In the genomic region with DNA sequence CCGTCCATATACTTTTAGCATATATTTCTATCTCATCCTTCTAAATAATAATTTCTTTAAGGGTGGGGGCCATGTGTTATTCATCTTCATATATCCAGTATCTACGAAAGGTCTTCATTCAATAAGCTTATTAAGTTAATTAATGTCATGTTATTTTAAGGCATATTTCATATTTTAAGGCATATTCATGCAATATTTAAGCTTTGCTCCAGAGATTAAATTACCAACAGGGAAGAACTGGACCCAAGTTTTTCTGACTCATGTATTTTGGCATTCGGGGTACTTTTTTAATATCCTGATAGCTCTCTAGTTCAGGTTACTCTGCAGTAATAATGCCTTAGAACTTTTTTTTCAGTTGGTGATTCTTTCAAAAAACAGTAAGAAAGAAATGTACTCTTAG, we compare ENCODE assay signal across 10 cellular contexts. TPM values are rescaled to one million over a fixed set of nuclear protein-coding genes. Genes with fewer than 3 reads are reported as not detected.
DNase-seq lines count a peak whose midpoint lies in the region; ATAC-seq and TF ChIP-seq lines count a peak whose summit lies in the region.
"Had no signal": no experiment of that assay in that cellular context is flagged by ENCODE, and none has a peak within 500 bp of the region (broad histone marks: within the 10 kb centered on the region; RNA-seq: fewer than 3 reads in every experiment).

No MANE protein-coding gene starts in this region.

- DNase-seq in iris pigment epithelial cell (ENCODE audit: low read depth) (peak; percentile 58), ascending aorta (ENCODE audit: low spot score in 2 of 2) (no peak), Right ventricle myocardium superior (no peak), head of caudate nucleus (no peak), GM23338 (ENCODE audit: low spot score) (no peak)
- DNase-seq: activated CD4-positive, alpha-beta T cell treated with anti-CD3 and anti-CD28 coated beads for 1 hour; NCI-H510A treated with DMSO at 0.1 percent for 48 hours had no signal

- peaks cover 10% of the 10 kb centered on the region for H3K4me1 Mint-ChIP-seq in GM23338

- H3K36me3 ChIP-seq in KMS-11 (ENCODE audit: insufficient read depth) = peaks cover 7% of the 10 kb centered on the region; the same call in 1 of the 2 replicates
- H3K36me3 ChIP-seq in ascending aorta = peaks cover 10 to 22% of the 10 kb centered on the region in 2 donors
- H3K36me3 ChIP-seq in GM23338 (ENCODE audit: insufficient read depth) = no peaks in the 10 kb centered on the region

- no peak overlapping the region for H3K27ac ChIP-seq in KMS-11
- H3K27ac ChIP-seq in ascending aorta = no peak overlapping the region
- no peak overlapping the region for H3K27ac ChIP-seq in GM23338 (ENCODE audit: low read depth)

- peaks cover 7% of the 10 kb centered on the region; the same call in 2 of the 3 replicates for H3K36me3 Mint-ChIP-seq in GM23338 (ENCODE audit: low read depth)

- H3K4me1 ChIP-seq in KMS-11 (ENCODE audit: low read depth, poor library complexity, severe bottlenecking) = peaks cover 47% of the 10 kb centered on the region
- peaks cover 0 to 8% of the 10 kb centered on the region in 2 donors for H3K4me1 ChIP-seq in ascending aorta
- H3K4me1 ChIP-seq in GM23338 (ENCODE audit: insufficient read depth) = peaks cover 7% of the 10 kb centered on the region; the same call in 1 of the 2 replicates

- H3K27ac Mint-ChIP-seq in GM23338 = no peak overlapping the region

- H3K79me2 ChIP-seq in KMS-11 (ENCODE audit: insufficient read depth, low read depth) (peaks cover 88% of the 10 kb centered on the region), GM23338 (replicated peaks; ENCODE audit: insufficient read depth) (peaks cover 93% of the 10 kb centered on the region)

- intact Hi-C loops in ascending aorta (cut with DNase I) = no loop called here
- intact Hi-C loops in Right ventricle myocardium superior (cut with DNase I) = no loop called here
- intact Hi-C loops in head of caudate nucleus (cut with DNase I) = no loop called here

- H3K4me2 ChIP-seq in KMS-11 = peak overlapping the region; percentile 23; the same call in 1 of the 2 replicates
- no peak overlapping the region for H3K4me2 ChIP-seq in GM23338

- no peaks in the 10 kb centered on the region for H3K9me3 ChIP-seq in ascending aorta

- H3F3A ChIP-seq in GM23338 (replicated peaks; ENCODE audit: low read depth) = no peaks in the 10 kb centered on the region

- H4K20me1 ChIP-seq in KMS-11 (ENCODE audit: insufficient read depth) (peaks cover 8% of the 10 kb centered on the region; the same call in 1 of the 2 replicates), GM23338 (replicated peaks; ENCODE audit: insufficient read depth) (peaks cover 7% of the 10 kb centered on the region)

- TF ChIP-seq CTCF in KMS-11 (conservative IDR thresholded peaks at IDR 0.05; ENCODE audit: low read depth, low read length) = no peak
- no peak for TF ChIP-seq CTCF in ascending aorta (IDR thresholded peaks at IDR 0.05)
- no peak for TF ChIP-seq CTCF in GM23338 (conservative IDR thresholded peaks at IDR 0.05; ENCODE audit: low read depth in 2 of 2)

- H3K9ac ChIP-seq in KMS-11 = no peak overlapping the region

- no peaks in the 10 kb centered on the region for H3K27me3 Mint-ChIP-seq in GM23338 (ENCODE audit: insufficient read depth, low read depth, poor library complexity)

- H3K27me3 ChIP-seq in KMS-11 (ENCODE audit: insufficient read depth, low read depth) (no peaks in the 10 kb centered on the region), ascending aorta (no peaks in the 10 kb centered on the region), GM23338 (ENCODE audit: insufficient read depth) (no peaks in the 10 kb centered on the region)

- no peaks in the 10 kb centered on the region for H3K9me2 ChIP-seq in GM23338 (ENCODE audit: insufficient read depth)

- peak; percentile 35 for ATAC-seq in GM18502 (IDR thresholded peaks at IDR 0.05; ENCODE audit: poor library complexity, unreplicated experiment)
- peak; percentile 9 for ATAC-seq in GM21576 (IDR thresholded peaks at IDR 0.05; ENCODE audit: unreplicated experiment)
- ATAC-seq in Right ventricle myocardium superior (ENCODE audit: poor library complexity) = no peak
- no peak for ATAC-seq in GM23338

- no peak overlapping the region for H2AFZ ChIP-seq in KMS-11 (ENCODE audit: low read depth)
- no peak overlapping the region for H2AFZ ChIP-seq in GM23338

- H3K4me3 Mint-ChIP-seq in GM23338 = no peak overlapping the region

- H3K4me3 ChIP-seq in KMS-11 (IDR thresholded peaks at IDR 0.05; ENCODE audit: insufficient read depth, low read depth, low read length) = no peak overlapping the region
- H3K4me3 ChIP-seq in ascending aorta = no peak overlapping the region
- no peak overlapping the region for H3K4me3 ChIP-seq in GM23338

- H3K9me3 Mint-ChIP-seq in GM23338 = no peaks in the 10 kb centered on the region

TF ChIP-seq in GM23338, 12 proteins besides CTCF, POLR2A, EP300 and RAD21:
- TF ChIP-seq EZH2phosphoT487 (IDR thresholded peaks at IDR 0.05; ENCODE audit: unreplicated experiment) (no peak), JUNB (IDR thresholded peaks at IDR 0.05; ENCODE audit: unreplicated experiment) (no peak), CREB1 (CRISPR knock-in tag; IDR thresholded peaks at IDR 0.05; ENCODE audit: low read depth) (no peak), ZNF331 (CRISPR knock-in tag; IDR thresholded peaks at IDR 0.05; ENCODE audit: low read depth) (no peak)
- TF ChIP-seq, protein P1, sequence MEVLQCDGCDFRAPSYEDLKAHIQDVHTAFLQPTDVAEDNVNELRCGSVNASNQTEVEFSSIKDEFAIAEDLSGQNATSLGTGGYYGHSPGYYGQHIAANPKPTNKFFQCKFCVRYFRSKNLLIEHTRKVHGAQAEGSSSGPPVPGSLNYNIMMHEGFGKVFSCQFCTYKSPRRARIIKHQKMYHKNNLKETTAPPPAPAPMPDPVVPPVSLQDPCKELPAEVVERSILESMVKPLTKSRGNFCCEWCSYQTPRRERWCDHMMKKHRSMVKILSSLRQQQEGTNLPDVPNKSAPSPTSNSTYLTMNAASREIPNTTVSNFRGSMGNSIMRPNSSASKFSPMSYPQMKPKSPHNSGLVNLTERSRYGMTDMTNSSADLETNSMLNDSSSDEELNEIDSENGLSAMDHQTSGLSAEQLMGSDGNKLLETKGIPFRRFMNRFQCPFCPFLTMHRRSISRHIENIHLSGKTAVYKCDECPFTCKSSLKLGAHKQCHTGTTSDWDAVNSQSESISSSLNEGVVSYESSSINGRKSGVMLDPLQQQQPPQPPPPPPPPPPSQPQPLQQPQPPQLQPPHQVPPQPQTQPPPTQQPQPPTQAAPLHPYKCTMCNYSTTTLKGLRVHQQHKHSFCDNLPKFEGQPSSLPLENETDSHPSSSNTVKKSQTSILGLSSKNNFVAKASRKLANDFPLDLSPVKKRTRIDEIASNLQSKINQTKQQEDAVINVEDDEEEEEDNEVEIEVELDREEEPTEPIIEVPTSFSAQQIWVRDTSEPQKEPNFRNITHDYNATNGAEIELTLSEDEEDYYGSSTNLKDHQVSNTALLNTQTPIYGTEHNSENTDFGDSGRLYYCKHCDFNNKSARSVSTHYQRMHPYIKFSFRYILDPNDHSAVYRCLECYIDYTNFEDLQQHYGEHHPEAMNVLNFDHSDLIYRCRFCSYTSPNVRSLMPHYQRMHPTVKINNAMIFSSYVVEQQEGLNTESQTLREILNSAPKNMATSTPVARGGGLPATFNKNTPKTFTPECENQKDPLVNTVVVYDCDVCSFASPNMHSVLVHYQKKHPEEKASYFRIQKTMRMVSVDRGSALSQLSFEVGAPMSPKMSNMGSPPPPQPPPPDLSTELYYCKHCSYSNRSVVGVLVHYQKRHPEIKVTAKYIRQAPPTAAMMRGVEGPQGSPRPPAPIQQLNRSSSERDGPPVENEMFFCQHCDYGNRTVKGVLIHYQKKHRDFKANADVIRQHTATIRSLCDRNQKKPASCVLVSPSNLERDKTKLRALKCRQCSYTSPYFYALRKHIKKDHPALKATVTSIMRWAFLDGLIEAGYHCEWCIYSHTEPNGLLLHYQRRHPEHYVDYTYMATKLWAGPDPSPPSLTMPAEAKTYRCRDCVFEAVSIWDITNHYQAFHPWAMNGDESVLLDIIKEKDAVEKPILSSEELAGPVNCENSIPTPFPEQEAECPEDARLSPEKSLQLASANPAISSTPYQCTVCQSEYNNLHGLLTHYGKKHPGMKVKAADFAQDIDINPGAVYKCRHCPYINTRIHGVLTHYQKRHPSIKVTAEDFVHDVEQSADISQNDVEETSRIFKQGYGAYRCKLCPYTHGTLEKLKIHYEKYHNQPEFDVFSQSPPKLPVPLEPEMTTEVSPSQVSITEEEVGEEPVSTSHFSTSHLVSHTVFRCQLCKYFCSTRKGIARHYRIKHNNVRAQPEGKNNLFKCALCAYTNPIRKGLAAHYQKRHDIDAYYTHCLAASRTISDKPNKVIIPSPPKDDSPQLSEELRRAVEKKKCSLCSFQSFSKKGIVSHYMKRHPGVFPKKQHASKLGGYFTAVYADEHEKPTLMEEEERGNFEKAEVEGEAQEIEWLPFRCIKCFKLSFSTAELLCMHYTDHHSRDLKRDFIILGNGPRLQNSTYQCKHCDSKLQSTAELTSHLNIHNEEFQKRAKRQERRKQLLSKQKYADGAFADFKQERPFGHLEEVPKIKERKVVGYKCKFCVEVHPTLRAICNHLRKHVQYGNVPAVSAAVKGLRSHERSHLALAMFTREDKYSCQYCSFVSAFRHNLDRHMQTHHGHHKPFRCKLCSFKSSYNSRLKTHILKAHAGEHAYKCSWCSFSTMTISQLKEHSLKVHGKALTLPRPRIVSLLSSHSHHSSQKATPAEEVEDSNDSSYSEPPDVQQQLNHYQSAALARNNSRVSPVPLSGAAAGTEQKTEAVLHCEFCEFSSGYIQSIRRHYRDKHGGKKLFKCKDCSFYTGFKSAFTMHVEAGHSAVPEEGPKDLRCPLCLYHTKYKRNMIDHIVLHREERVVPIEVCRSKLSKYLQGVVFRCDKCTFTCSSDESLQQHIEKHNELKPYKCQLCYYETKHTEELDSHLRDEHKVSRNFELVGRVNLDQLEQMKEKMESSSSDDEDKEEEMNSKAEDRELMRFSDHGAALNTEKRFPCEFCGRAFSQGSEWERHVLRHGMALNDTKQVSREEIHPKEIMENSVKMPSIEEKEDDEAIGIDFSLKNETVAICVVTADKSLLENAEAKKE (CRISPR knock-in tag; IDR thresholded peaks at IDR 0.05) = no peak
TF ChIP-seq in GM23338: peak in this region for 0.

RNA-seq across cellular contexts. Expression of a gene that starts 27.4 kb away (rescaled TPM):
- total RNA-seq in ascending aorta = 43.3 TPM
- total RNA-seq in Right ventricle myocardium superior = 40.3 TPM
- total RNA-seq in GM23338 (2014; rRNA removed; shearing (Covaris generic)) = 22.6 and 23.9 TPM in 2 replicates
- 65.6 and 83.5 TPM in 2 replicates for polyA plus RNA-seq in GM23338 (2016; fragmentation: Nextera tagmentation; extraction: Ambion mirVana)

Comparison
In these comparisons a context has a peak if more than half of its experiments do, and no peak if none do; other contexts are left out.
1. ATAC-seq: peak in GM18502 (single experiment) and GM21576 (single experiment); none in Right ventricle myocardium superior (single experiment) and GM23338 (single experiment).